Comparison of ENCODE assay signal across 10 cellular contexts in genomic region chr10:119252470-119253151, GRCh38. TPM values are rescaled to one million over a fixed set of nuclear protein-coding genes. Genes with fewer than 3 reads are reported as not detected.
DNase-seq lines count a peak whose midpoint lies in the region; ATAC-seq and TF ChIP-seq lines count a peak whose summit lies in the region.
"Had no signal": no experiment of that assay in that cellular context is flagged by ENCODE, and none has a peak within 500 bp of the region (broad histone marks: within the 10 kb centered on the region; RNA-seq: fewer than 3 reads in every experiment).

No MANE protein-coding gene starts in this region.

- peaks cover 31 to 62% of the 10 kb centered on the region in 2 donors for H3K4me1 ChIP-seq in adrenal gland (replicated peaks in 1 of 2)
- H3K4me1 ChIP-seq in right lobe of liver: peaks cover 0 to 34% (median 14%) of the 10 kb centered on the region in 4 donors
- peaks cover 7 to 76% (median 49%) of the 10 kb centered on the region in 6 donors for H3K4me1 ChIP-seq in spleen

- H3K4me3 ChIP-seq in adrenal gland (no peak overlapping the region), right lobe of liver (no peak overlapping the region), spleen (no peak overlapping the region)

- intact Hi-C loops in adrenal gland (cut with DNase I): no loop called here
- intact Hi-C loops in right lobe of liver (cut with DNase I): no loop called here
- intact Hi-C loops in spleen (cut with DNase I; ENCODE audit: low total_unique reads): no loop called here

- peak overlapping the region; percentile 42 to 94 (median 79) for H3K27ac ChIP-seq in adrenal gland
- peak overlapping the region; percentile 92 to 100 (median 97) for H3K27ac ChIP-seq in right lobe of liver
- H3K27ac ChIP-seq in spleen: peak overlapping the region in 7 of 8 donors; percentile 23 to 57 (median 41)

- peak overlapping the region; percentile 97 for H3K27ac Mint-ChIP-seq in HFFc6

- H3K27me3 ChIP-seq in adrenal gland (no peaks in the 10 kb centered on the region), right lobe of liver (no peaks in the 10 kb centered on the region), spleen (replicated peaks in 1 of 7) (no peaks in the 10 kb centered on the region)

- H3K36me3 ChIP-seq in adrenal gland (replicated peaks in 1 of 2): no peaks in the 10 kb centered on the region
- no peaks in the 10 kb centered on the region for H3K36me3 ChIP-seq in right lobe of liver
- peaks cover 0 to 10% (median 0%) of the 10 kb centered on the region in 6 donors for H3K36me3 ChIP-seq in spleen

- H3K4me3 Mint-ChIP-seq in HFFc6: peak overlapping the region; percentile 78; the same call in 1 of the 2 replicates

- 85 to 96% (median 91%) methylated on average over 10 of the region's 10 CpGs for WGBS in adrenal gland, 4 donors
- WGBS in right lobe of liver (ENCODE audit: insufficient coverage, low coverage, low lambda C conversion rate, missing lambda C conversion rate): 46% methylated on average over 5 of the region's 10 CpGs
- WGBS in spleen, 5 donors: 87 to 95% (median 92%) methylated on average over 10 of the region's 10 CpGs

- peaks cover 67% of the 10 kb centered on the region for H3K4me1 Mint-ChIP-seq in HFFc6 (ENCODE audit: low read depth)

- ATAC-seq in right lobe of liver: peak; percentile 36 to 61 (median 50)

- no peaks in the 10 kb centered on the region for H3K9me3 Mint-ChIP-seq in HFFc6

- TF ChIP-seq CTCF in HFFc6 (IDR thresholded peaks at IDR 0.05) (no peak), adrenal gland (IDR thresholded peaks at IDR 0.05) (no peak), right lobe of liver (IDR thresholded peaks at IDR 0.05) (no peak), spleen (IDR thresholded peaks at IDR 0.05 in 8 of 11, conservative IDR thresholded peaks at IDR 0.05 in 3 of 11) (no peak)

- H3K9me3 ChIP-seq in adrenal gland (replicated peaks in 1 of 3) (no peaks in the 10 kb centered on the region), right lobe of liver (no peaks in the 10 kb centered on the region), spleen (no peaks in the 10 kb centered on the region)

- no peak for TF ChIP-seq POLR2A in adrenal gland (IDR thresholded peaks at IDR 0.05)
- TF ChIP-seq POLR2A in right lobe of liver (IDR thresholded peaks at IDR 0.05): no peak
- no peak for TF ChIP-seq POLR2A in spleen (IDR thresholded peaks at IDR 0.05)

- H3K36me3 Mint-ChIP-seq in HFFc6 (ENCODE audit: low read depth): no peaks in the 10 kb centered on the region

- no peak for DNase-seq in HFFc6
- DNase-seq in adrenal gland: no peak
- no peak for DNase-seq in right lobe of liver
- peak; percentile 4 for DNase-seq in spleen
- DNase-seq in DMS53 treated with DMSO at 0.1 percent for 48 hours (lab: John Stamatoyannopoulos, UW; ENCODE audit: unreplicated experiment): no peak
- DNase-seq in NCI-H2081 (lab: John Stamatoyannopoulos, UW): no peak
- DNase-seq in medulla oblongata (ENCODE audit: extremely low spot score): no peak
- DNase-seq in NAMALWA (ENCODE audit: low spot score): no peak
- DNase-seq: activated CD8-positive, alpha-beta memory T cell treated with anti-CD3 and anti-CD28 coated beads, Interleukin-2, amount 50 U/mL, for 4 hours; DMS79 had no signal

- no peaks in the 10 kb centered on the region; the same call in 1 of the 2 replicates for H3K27me3 Mint-ChIP-seq in HFFc6 (ENCODE audit: insufficient read depth)

RNA-seq across cellular contexts. Expression of gene GRK5, which starts 45.2 kb away (rescaled TPM):
- total RNA-seq in HFFc6 (2021; fragmentation: NEBNext Ultra II Directional; extraction: Animal tissue kit (Norgen Biotek cat#: 25700)): 10 to 100 TPM in 4 of 6 experiments, 1 to 10 TPM in 2; 9.7 to 16.8 (median 15.9) TPM
- total RNA-seq in adrenal gland (10 to 100 TPM; 13.8 to 96.4 (median 21.5) TPM), right lobe of liver (10 to 100 TPM in 1 of 6 experiments, 1 to 10 TPM in 5; 5.9 to 11.5 (median 7.9) TPM), spleen (10 to 100 TPM; 47.2 to 85.2 (median 59.7) TPM)
- polyA plus RNA-seq in adrenal gland (10 to 100 TPM in 1 of 3 donors, 1 to 10 TPM in 2; 9.3 to 68.4 (median 9.8) TPM), spleen (10 to 100 TPM; 15.5 to 25.0 (median 18.4) TPM)

Comparison
In these comparisons a context has a peak if more than half of its experiments do, and no peak if none do; other contexts are left out.
1. H3K27ac ChIP-seq: peak in every context shown above with its lines; median percentile 97 in right lobe of liver; 79 in adrenal gland; 41 in spleen.